In the genomic region with DNA sequence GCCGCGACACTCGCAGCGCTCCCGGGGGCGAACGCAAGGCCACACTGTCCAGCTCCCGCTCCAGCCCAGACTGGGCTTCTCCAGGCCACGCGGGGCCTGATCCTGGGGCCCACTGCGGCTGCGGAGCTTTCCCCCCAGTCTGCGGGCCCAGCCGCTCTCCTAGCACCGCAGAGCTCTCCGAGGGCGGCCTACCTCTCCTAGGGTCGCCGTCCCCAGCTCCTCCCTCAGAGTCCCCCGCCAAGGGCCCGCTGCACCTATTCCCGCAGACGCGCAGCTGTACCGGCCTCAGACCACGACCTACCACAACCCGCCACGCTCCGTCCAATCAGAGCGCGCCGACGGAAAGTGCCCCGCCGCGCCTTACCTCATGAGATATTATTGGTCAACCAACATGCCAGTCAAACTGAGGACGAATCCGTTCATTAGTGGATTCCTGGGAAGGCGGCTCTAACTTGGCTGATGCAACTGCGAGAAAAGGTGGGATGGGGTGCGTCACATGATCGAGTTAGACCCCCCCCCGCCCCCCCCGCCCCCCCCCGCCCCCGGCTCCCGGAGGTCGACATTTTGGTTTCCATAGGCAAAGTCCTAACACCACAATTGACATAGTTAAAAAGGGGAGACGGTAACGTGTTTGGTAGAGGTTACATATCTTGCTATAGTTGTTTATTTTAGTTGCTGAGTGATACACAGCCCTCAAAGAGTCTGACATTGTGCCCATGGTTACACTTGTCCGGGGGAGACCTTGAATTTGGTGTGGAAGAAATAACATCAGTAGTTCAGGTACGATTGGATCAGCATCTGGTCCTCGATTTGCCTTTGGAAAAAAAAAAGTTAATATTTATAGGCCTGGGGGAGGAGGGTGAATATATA, we compare ENCODE assay signal across 1 cellular context.
TF ChIP-seq lines count a peak whose summit lies in the region.

A gene (minus strand): TSS at position 278 of the 870 bp plus-strand sequence. CDS start 6,743 bp downstream, outside the sequence.

TF ChIP-seq in HepG2, 621 proteins besides CTCF, POLR2A, EP300 and RAD21 (continued from another document and continues in another):
- TF ChIP-seq, protein P1, sequence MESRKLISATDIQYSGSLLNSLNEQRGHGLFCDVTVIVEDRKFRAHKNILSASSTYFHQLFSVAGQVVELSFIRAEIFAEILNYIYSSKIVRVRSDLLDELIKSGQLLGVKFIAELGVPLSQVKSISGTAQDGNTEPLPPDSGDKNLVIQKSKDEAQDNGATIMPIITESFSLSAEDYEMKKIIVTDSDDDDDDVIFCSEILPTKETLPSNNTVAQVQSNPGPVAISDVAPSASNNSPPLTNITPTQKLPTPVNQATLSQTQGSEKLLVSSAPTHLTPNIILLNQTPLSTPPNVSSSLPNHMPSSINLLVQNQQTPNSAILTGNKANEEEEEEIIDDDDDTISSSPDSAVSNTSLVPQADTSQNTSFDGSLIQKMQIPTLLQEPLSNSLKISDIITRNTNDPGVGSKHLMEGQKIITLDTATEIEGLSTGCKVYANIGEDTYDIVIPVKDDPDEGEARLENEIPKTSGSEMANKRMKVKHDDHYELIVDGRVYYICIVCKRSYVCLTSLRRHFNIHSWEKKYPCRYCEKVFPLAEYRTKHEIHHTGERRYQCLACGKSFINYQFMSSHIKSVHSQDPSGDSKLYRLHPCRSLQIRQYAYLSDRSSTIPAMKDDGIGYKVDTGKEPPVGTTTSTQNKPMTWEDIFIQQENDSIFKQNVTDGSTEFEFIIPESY (CRISPR knock-in tag; IDR thresholded peaks at IDR 0.05), result peak; percentile 56; the same call in 1 of the 2 replicates
- TF ChIP-seq, protein P2, sequence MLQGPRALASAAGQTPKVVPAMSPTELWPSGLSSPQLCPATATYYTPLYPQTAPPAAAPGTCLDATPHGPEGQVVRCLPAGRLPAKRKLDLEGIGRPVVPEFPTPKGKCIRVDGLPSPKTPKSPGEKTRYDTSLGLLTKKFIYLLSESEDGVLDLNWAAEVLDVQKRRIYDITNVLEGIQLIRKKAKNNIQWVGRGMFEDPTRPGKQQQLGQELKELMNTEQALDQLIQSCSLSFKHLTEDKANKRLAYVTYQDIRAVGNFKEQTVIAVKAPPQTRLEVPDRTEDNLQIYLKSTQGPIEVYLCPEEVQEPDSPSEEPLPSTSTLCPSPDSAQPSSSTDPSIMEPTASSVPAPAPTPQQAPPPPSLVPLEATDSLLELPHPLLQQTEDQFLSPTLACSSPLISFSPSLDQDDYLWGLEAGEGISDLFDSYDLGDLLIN (CRISPR knock-in tag; IDR thresholded peaks at IDR 0.05; ENCODE audit: borderline replicate concordance), result peak; percentile 94; the same call in 1 of the 2 replicates
- TF ChIP-seq ZNF816 (CRISPR knock-in tag; IDR thresholded peaks at IDR 0.05; ENCODE audit: borderline replicate concordance) (0 out of 2 replicates have a peak, but pooled peaks have one; percentile 53), ZNF138 (CRISPR knock-in tag; IDR thresholded peaks at IDR 0.05; ENCODE audit: low read depth) (0 out of 2 replicates have a peak, but pooled peaks have one; percentile 52), TBX2 (CRISPR knock-in tag; IDR thresholded peaks at IDR 0.05; ENCODE audit: borderline replicate concordance) (peak; percentile 82), SMARCC2 (IDR thresholded peaks at IDR 0.05) (no peak), SOX13 (IDR thresholded peaks at IDR 0.05) (peak; percentile 45; the same call in 1 of the 2 replicates), SOX13 (CRISPR knock-in tag; conservative IDR thresholded peaks at IDR 0.05 in 1 of 2, IDR thresholded peaks at IDR 0.05 in 1 of 2) (peak in 1 of 2 experiments; percentile 47; a peak in 1 of 4 replicates), ZNF878 (CRISPR knock-in tag; IDR thresholded peaks at IDR 0.05) (no peak), ZNF619 (CRISPR knock-in tag; IDR thresholded peaks at IDR 0.05) (peak; percentile 52; the same call in 1 of the 2 replicates), SALL2 (CRISPR knock-in tag; IDR thresholded peaks at IDR 0.05) (peak; percentile 97), ESRRA (CRISPR knock-in tag; IDR thresholded peaks at IDR 0.05; ENCODE audit: low read depth) (peak; percentile 63), KLF12 (CRISPR knock-in tag; IDR thresholded peaks at IDR 0.05; ENCODE audit: borderline replicate concordance) (peak; percentile 80; the same call in 1 of the 2 replicates), KMT2B (CRISPR knock-in tag; IDR thresholded peaks at IDR 0.05) (peak; percentile 85), MTF2 (CRISPR knock-in tag; IDR thresholded peaks at IDR 0.05; ENCODE audit: borderline replicate concordance) (no peak), SRY (CRISPR knock-in tag; IDR thresholded peaks at IDR 0.05) (no peak; the same call in 1 of the 2 replicates), KDM4B (CRISPR knock-in tag; IDR thresholded peaks at IDR 0.05) (peak; percentile 85), ZNF256 (CRISPR knock-in tag; conservative IDR thresholded peaks at IDR 0.05) (no peak; the same call in 1 of the 2 replicates), ZNF552 (CRISPR knock-in tag; IDR thresholded peaks at IDR 0.05; ENCODE audit: borderline replicate concordance) (peak; percentile 82), MIXL1 (CRISPR knock-in tag; IDR thresholded peaks at IDR 0.05) (peak; percentile 83; the same call in 1 of the 2 replicates)
- TF ChIP-seq, protein P3, sequence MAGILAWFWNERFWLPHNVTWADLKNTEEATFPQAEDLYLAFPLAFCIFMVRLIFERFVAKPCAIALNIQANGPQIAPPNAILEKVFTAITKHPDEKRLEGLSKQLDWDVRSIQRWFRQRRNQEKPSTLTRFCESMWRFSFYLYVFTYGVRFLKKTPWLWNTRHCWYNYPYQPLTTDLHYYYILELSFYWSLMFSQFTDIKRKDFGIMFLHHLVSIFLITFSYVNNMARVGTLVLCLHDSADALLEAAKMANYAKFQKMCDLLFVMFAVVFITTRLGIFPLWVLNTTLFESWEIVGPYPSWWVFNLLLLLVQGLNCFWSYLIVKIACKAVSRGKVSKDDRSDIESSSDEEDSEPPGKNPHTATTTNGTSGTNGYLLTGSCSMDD (CRISPR knock-in tag; IDR thresholded peaks at IDR 0.05), result peak; percentile 78; the same call in 1 of the 2 replicates
- TF ChIP-seq, protein P4, sequence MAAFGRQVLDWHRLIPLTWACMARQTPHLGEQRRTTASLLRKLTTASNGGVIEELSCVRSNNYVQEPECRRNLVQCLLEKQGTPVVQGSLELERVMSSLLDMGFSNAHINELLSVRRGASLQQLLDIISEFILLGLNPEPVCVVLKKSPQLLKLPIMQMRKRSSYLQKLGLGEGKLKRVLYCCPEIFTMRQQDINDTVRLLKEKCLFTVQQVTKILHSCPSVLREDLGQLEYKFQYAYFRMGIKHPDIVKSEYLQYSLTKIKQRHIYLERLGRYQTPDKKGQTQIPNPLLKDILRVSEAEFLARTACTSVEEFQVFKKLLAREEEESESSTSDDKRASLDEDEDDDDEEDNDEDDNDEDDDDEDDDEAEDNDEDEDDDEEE (CRISPR knock-in tag; IDR thresholded peaks at IDR 0.05), result peak; percentile 68; the same call in 1 of the 2 replicates
- TF ChIP-seq, protein P5, sequence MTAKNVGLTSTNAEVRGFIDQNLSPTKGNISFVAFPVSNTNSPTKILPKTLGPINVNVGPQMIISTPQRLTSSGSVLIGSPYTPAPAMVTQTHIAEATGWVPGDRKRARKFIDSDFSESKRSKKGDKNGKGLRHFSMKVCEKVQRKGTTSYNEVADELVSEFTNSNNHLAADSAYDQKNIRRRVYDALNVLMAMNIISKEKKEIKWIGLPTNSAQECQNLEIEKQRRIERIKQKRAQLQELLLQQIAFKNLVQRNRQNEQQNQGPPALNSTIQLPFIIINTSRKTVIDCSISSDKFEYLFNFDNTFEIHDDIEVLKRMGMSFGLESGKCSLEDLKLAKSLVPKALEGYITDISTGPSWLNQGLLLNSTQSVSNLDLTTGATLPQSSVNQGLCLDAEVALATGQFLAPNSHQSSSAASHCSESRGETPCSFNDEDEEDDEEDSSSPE (CRISPR knock-in tag; IDR thresholded peaks at IDR 0.05), result peak; percentile 96
- TF ChIP-seq, protein P6, sequence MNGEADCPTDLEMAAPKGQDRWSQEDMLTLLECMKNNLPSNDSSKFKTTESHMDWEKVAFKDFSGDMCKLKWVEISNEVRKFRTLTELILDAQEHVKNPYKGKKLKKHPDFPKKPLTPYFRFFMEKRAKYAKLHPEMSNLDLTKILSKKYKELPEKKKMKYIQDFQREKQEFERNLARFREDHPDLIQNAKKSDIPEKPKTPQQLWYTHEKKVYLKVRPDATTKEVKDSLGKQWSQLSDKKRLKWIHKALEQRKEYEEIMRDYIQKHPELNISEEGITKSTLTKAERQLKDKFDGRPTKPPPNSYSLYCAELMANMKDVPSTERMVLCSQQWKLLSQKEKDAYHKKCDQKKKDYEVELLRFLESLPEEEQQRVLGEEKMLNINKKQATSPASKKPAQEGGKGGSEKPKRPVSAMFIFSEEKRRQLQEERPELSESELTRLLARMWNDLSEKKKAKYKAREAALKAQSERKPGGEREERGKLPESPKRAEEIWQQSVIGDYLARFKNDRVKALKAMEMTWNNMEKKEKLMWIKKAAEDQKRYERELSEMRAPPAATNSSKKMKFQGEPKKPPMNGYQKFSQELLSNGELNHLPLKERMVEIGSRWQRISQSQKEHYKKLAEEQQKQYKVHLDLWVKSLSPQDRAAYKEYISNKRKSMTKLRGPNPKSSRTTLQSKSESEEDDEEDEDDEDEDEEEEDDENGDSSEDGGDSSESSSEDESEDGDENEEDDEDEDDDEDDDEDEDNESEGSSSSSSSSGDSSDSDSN (CRISPR knock-in tag; IDR thresholded peaks at IDR 0.05), result peak; percentile 98
- TF ChIP-seq, protein P7, sequence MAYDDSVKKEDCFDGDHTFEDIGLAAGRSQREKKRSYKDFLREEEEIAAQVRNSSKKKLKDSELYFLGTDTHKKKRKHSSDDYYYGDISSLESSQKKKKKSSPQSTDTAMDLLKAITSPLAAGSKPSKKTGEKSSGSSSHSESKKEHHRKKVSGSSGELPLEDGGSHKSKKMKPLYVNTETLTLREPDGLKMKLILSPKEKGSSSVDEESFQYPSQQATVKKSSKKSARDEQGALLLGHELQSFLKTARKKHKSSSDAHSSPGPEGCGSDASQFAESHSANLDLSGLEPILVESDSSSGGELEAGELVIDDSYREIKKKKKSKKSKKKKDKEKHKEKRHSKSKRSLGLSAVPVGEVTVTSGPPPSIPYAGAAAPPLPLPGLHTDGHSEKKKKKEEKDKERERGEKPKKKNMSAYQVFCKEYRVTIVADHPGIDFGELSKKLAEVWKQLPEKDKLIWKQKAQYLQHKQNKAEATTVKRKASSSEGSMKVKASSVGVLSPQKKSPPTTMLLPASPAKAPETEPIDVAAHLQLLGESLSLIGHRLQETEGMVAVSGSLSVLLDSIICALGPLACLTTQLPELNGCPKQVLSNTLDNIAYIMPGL (CRISPR knock-in tag; IDR thresholded peaks at IDR 0.05; ENCODE audit: borderline replicate concordance in 1 of 2, low read depth in 1 of 2), result peak; percentile 88 to 90
- TF ChIP-seq, protein P8, sequence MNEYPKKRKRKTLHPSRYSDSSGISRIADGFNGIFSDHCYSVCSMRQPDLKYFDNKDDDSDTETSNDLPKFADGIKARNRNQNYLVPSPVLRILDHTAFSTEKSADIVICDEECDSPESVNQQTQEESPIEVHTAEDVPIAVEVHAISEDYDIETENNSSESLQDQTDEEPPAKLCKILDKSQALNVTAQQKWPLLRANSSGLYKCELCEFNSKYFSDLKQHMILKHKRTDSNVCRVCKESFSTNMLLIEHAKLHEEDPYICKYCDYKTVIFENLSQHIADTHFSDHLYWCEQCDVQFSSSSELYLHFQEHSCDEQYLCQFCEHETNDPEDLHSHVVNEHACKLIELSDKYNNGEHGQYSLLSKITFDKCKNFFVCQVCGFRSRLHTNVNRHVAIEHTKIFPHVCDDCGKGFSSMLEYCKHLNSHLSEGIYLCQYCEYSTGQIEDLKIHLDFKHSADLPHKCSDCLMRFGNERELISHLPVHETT (CRISPR knock-in tag; conservative IDR thresholded peaks at IDR 0.05), result peak; percentile 79
- TF ChIP-seq, protein P9, sequence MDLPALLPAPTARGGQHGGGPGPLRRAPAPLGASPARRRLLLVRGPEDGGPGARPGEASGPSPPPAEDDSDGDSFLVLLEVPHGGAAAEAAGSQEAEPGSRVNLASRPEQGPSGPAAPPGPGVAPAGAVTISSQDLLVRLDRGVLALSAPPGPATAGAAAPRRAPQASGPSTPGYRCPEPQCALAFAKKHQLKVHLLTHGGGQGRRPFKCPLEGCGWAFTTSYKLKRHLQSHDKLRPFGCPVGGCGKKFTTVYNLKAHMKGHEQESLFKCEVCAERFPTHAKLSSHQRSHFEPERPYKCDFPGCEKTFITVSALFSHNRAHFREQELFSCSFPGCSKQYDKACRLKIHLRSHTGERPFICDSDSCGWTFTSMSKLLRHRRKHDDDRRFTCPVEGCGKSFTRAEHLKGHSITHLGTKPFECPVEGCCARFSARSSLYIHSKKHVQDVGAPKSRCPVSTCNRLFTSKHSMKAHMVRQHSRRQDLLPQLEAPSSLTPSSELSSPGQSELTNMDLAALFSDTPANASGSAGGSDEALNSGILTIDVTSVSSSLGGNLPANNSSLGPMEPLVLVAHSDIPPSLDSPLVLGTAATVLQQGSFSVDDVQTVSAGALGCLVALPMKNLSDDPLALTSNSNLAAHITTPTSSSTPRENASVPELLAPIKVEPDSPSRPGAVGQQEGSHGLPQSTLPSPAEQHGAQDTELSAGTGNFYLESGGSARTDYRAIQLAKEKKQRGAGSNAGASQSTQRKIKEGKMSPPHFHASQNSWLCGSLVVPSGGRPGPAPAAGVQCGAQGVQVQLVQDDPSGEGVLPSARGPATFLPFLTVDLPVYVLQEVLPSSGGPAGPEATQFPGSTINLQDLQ (CRISPR knock-in tag; IDR thresholded peaks at IDR 0.05), result peak; percentile 86; the same call in 1 of the 2 replicates
- TF ChIP-seq, protein P10, sequence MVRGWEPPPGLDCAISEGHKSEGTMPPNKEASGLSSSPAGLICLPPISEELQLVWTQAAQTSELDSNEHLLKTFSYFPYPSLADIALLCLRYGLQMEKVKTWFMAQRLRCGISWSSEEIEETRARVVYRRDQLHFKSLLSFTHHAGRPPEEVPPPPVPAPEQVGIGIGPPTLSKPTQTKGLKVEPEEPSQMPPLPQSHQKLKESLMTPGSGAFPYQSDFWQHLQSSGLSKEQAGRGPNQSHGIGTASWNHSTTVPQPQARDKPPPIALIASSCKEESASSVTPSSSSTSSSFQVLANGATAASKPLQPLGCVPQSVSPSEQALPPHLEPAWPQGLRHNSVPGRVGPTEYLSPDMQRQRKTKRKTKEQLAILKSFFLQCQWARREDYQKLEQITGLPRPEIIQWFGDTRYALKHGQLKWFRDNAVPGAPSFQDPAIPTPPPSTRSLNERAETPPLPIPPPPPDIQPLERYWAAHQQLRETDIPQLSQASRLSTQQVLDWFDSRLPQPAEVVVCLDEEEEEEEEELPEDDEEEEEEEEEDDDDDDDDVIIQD (CRISPR knock-in tag; IDR thresholded peaks at IDR 0.05; ENCODE audit: low read depth), result peak; percentile 37; the same call in 1 of the 2 replicates
- TF ChIP-seq, protein P11, sequence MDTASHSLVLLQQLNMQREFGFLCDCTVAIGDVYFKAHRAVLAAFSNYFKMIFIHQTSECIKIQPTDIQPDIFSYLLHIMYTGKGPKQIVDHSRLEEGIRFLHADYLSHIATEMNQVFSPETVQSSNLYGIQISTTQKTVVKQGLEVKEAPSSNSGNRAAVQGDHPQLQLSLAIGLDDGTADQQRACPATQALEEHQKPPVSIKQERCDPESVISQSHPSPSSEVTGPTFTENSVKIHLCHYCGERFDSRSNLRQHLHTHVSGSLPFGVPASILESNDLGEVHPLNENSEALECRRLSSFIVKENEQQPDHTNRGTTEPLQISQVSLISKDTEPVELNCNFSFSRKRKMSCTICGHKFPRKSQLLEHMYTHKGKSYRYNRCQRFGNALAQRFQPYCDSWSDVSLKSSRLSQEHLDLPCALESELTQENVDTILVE (CRISPR knock-in tag; IDR thresholded peaks at IDR 0.05), result peak; percentile 70
